ENCODE assay signal across 9 cellular contexts in genomic region chr19:42286349-42287016, GRCh38. TPM values are rescaled to one million over a fixed set of nuclear protein-coding genes. Genes with fewer than 3 reads are reported as not detected.
DNase-seq lines count a peak whose midpoint lies in the region; ATAC-seq and TF ChIP-seq lines count a peak whose summit lies in the region.
"Had no signal": no experiment of that assay in that cellular context is flagged by ENCODE, and none has a peak within 500 bp of the region (broad histone marks: within the 10 kb centered on the region; RNA-seq: fewer than 3 reads in every experiment).

No MANE protein-coding gene starts in this region.

- peak overlapping the region; percentile 94 to 100 (median 97) for H3K4me2 ChIP-seq in BLaER1 treated with 17β-estradiol and CSF1 and Interleukin-3, amounts not matched to agents 10 nM and 100 nM
- peak overlapping the region; percentile 83 for H3K4me2 ChIP-seq in Loucy (ENCODE audit: low read depth, low read length, poor library complexity, severe bottlenecking)
- peak overlapping the region; percentile 99 for H3K4me2 ChIP-seq in neural progenitor cell
- H3K4me2 ChIP-seq in PC-9 = no peak overlapping the region
- H3K4me2 ChIP-seq: KMS-11 had no signal

- peaks cover 28% of the 10 kb centered on the region for H3K4me1 Mint-ChIP-seq in neural progenitor cell

- DNase-seq in dorsolateral prefrontal cortex (peak in 2 of 10 donors; percentile 46 to 72), neural progenitor cell (ENCODE audit: low spot score) (no peak), PC-9 (no peak), HAP-1 (ENCODE audit: low spot score in 2 of 2) (no peak), AG20443 (ENCODE audit: low spot score) (no peak)

- H2AFZ ChIP-seq in Loucy (ENCODE audit: low read length) = no peak overlapping the region
- H2AFZ ChIP-seq in neural progenitor cell (replicated peaks) = no peak overlapping the region
- H2AFZ ChIP-seq in PC-9 = no peak overlapping the region

- H3K79me2 ChIP-seq in Loucy (ENCODE audit: insufficient read depth, low read length) (peaks cover 25% of the 10 kb centered on the region), neural progenitor cell (ENCODE audit: low read depth) (peaks cover 26% of the 10 kb centered on the region), PC-9 (ENCODE audit: low read depth) (peaks cover 14% of the 10 kb centered on the region; the same call in 1 of the 2 replicates)

- TF ChIP-seq CTCF in Loucy (conservative IDR thresholded peaks at IDR 0.05; ENCODE audit: low read length) (no peak), dorsolateral prefrontal cortex (IDR thresholded peaks at IDR 0.05 in 54 of 56, conservative IDR thresholded peaks at IDR 0.05 in 2 of 56; ENCODE audit: low read depth in 1 of 56, partially characterized antibody in 56 of 56) (peak in 1 of 56 donors; percentile 4), neural progenitor cell (IDR thresholded peaks at IDR 0.05) (no peak), PC-9 (conservative IDR thresholded peaks at IDR 0.05) (no peak)

- H3K4me3 Mint-ChIP-seq in neural progenitor cell = peak overlapping the region; percentile 95

- H3K27ac ChIP-seq in BLaER1 treated with 17β-estradiol and CSF1 and Interleukin-3, amounts not matched to agents 10 nM and 100 nM = peak overlapping the region; percentile 22 to 95 (median 90); a peak in 21 of 22 replicates
- H3K27ac ChIP-seq in dorsolateral prefrontal cortex (peak overlapping the region in 55 of 59 donors; percentile 16 to 100 (median 92)), neural progenitor cell (no peak overlapping the region), PC-9 (no peak overlapping the region)
- H3K27ac ChIP-seq: KMS-11 had no signal

- peaks cover 44 to 49% (median 48%) of the 10 kb centered on the region in 11 experiments for H3K36me3 ChIP-seq in BLaER1 treated with 17β-estradiol and CSF1 and Interleukin-3, amounts not matched to agents 10 nM and 100 nM
- H3K36me3 ChIP-seq in Loucy (ENCODE audit: insufficient read depth, low read length) (peaks cover 39% of the 10 kb centered on the region; the same call in 1 of the 2 replicates), neural progenitor cell (no peaks in the 10 kb centered on the region), PC-9 (ENCODE audit: low read depth) (no peaks in the 10 kb centered on the region), HAP-1 (replicated peaks) (peaks cover 44% of the 10 kb centered on the region)

- H3K9ac ChIP-seq in BLaER1 treated with 17β-estradiol and CSF1 and Interleukin-3, amounts not matched to agents 10 nM and 100 nM = peak overlapping the region; percentile 83 to 91 (median 88)
- H3K9ac ChIP-seq in Loucy (ENCODE audit: low read depth, low read length, poor library complexity, severe bottlenecking) (no peak overlapping the region), neural progenitor cell (no peak overlapping the region)
- H3K9ac ChIP-seq: KMS-11 had no signal

- H3K27me3 ChIP-seq in BLaER1 treated with 17β-estradiol and CSF1 and Interleukin-3, amounts not matched to agents 10 nM and 100 nM = no peaks in the 10 kb centered on the region
- H3K27me3 ChIP-seq in Loucy (ENCODE audit: insufficient read depth, low read length, poor library complexity, severe bottlenecking) = no peaks in the 10 kb centered on the region
- no peaks in the 10 kb centered on the region for H3K27me3 ChIP-seq in dorsolateral prefrontal cortex
- no peaks in the 10 kb centered on the region for H3K27me3 ChIP-seq in neural progenitor cell
- H3K27me3 ChIP-seq in PC-9 (ENCODE audit: insufficient read depth, low read depth) = no peaks in the 10 kb centered on the region
- no peaks in the 10 kb centered on the region for H3K27me3 ChIP-seq in HAP-1 (ENCODE audit: low read depth)

- no peaks in the 10 kb centered on the region for H3K9me3 ChIP-seq in BLaER1 treated with 17β-estradiol and CSF1 and Interleukin-3, amounts not matched to agents 10 nM and 100 nM (replicated peaks in 1 of 11)
- H3K9me3 ChIP-seq in Loucy (ENCODE audit: insufficient read depth, low read depth, low read length) = no peaks in the 10 kb centered on the region
- H3K9me3 ChIP-seq in neural progenitor cell (ENCODE audit: low read depth) = no peaks in the 10 kb centered on the region
- no peaks in the 10 kb centered on the region for H3K9me3 ChIP-seq in PC-9 (ENCODE audit: insufficient read depth, low read depth)
- H3K9me3 ChIP-seq in HAP-1 = no peaks in the 10 kb centered on the region

- H3K36me3 Mint-ChIP-seq in neural progenitor cell = peaks cover 11% of the 10 kb centered on the region

- no TSS peak for BruUV-seq in PC-9 (replicated peaks; lab: Mats Ljungman, UMichigan)

- ATAC-seq in HG02973 (IDR thresholded peaks at IDR 0.05; ENCODE audit: unreplicated experiment) = no peak

- H4K20me1 ChIP-seq in BLaER1 treated with 17β-estradiol and CSF1 and Interleukin-3, amounts not matched to agents 10 nM and 100 nM = peaks cover 58 to 89% (median 72%) of the 10 kb centered on the region in 11 experiments
- H4K20me1 ChIP-seq in Loucy (ENCODE audit: insufficient read depth, low read length, poor library complexity, severe bottlenecking) (peaks cover 23% of the 10 kb centered on the region), neural progenitor cell (ENCODE audit: low read depth) (peaks cover 64% of the 10 kb centered on the region), PC-9 (ENCODE audit: insufficient read depth) (peaks cover 15% of the 10 kb centered on the region; the same call in 1 of the 2 replicates)

- peaks cover 79 to 91% (median 88%) of the 10 kb centered on the region in 10 experiments for H3K4me1 ChIP-seq in BLaER1 treated with 17β-estradiol and CSF1 and Interleukin-3, amounts not matched to agents 10 nM and 100 nM
- H3K4me1 ChIP-seq in Loucy (ENCODE audit: insufficient read depth, low read length, poor library complexity, severe bottlenecking) (peaks cover 35% of the 10 kb centered on the region), neural progenitor cell (peaks cover 31% of the 10 kb centered on the region), PC-9 (replicated peaks; ENCODE audit: insufficient read depth) (peaks cover 28% of the 10 kb centered on the region), HAP-1 (peaks cover 28% of the 10 kb centered on the region)

- H3K27ac Mint-ChIP-seq in neural progenitor cell = peak overlapping the region; percentile 21

- H3K9me2 ChIP-seq in Loucy (replicated peaks; ENCODE audit: low read depth, low read length) = no peaks in the 10 kb centered on the region
- H3K9me2 ChIP-seq in PC-9 (ENCODE audit: insufficient read depth) = no peaks in the 10 kb centered on the region

- in situ Hi-C loops in HAP-1 (cut with MboI; ENCODE audit: low sequenced_read_pairs) = no loop called here

- H3F3A ChIP-seq in Loucy (ENCODE audit: low read depth) = peaks cover 5% of the 10 kb centered on the region; the same call in 1 of the 2 replicates
- peaks cover 29% of the 10 kb centered on the region for H3F3A ChIP-seq in neural progenitor cell (ENCODE audit: low read depth)
- H3F3A ChIP-seq in PC-9 (ENCODE audit: insufficient read depth, low read depth) = peaks cover 23% of the 10 kb centered on the region; the same call in 1 of the 2 replicates

- no peaks in the 10 kb centered on the region for H3K9me3 Mint-ChIP-seq in neural progenitor cell

- CTCF ChIA-PET in PC-9 (lab: Charles Lee) = no interaction called here

- H3K27me3 Mint-ChIP-seq in neural progenitor cell (ENCODE audit: insufficient read depth, low read depth) = peaks cover 11% of the 10 kb centered on the region

- peak overlapping the region; percentile 64 to 82 (median 74) for H3K4me3 ChIP-seq in BLaER1 treated with 17β-estradiol and CSF1 and Interleukin-3, amounts not matched to agents 10 nM and 100 nM
- H3K4me3 ChIP-seq in Loucy (ENCODE audit: low read length, poor library complexity, severe bottlenecking) (peak overlapping the region; percentile 87), dorsolateral prefrontal cortex (peak overlapping the region in 42 of 59 donors; percentile 6 to 81 (median 74)), neural progenitor cell (peak overlapping the region; percentile 90), PC-9 (no peak overlapping the region), HAP-1 (no peak overlapping the region)

- POLR2A ChIA-PET in PC-9 (lab: Charles Lee; ENCODE audit: unreplicated experiment) = no interaction called here

- intact Hi-C loops in dorsolateral prefrontal cortex (cut with DNase I) = loop anchor here in 1 of 2 donors (5.0 kb wide), 1 partner anchor 36 kb away; no protein-coding TSS in a partner anchor
- intact Hi-C loops in PC-9 (cut with micrococcal nuclease; ENCODE audit: unreplicated experiment) = no loop called here

RNA-seq across cellular contexts. Expression of gene PRR19, which starts 15.4 kb away (rescaled TPM):
- total RNA-seq in dorsolateral prefrontal cortex (1 to 10 TPM in 112 of 120 experiments, under 1 TPM in 8; 0.46 to 5.4 (median 2.1) TPM), neural progenitor cell (ENCODE audit: low replicate concordance) (1.0 TPM in 2 replicates), PC-9 (2021) (0.85 and 1.1 TPM in 2 replicates)

RNA-seq across cellular contexts. Expression of gene PAFAH1B3, which starts 15.9 kb away (rescaled TPM):
- total RNA-seq in dorsolateral prefrontal cortex (10 to 100 TPM; 16.2 to 58.0 (median 31.5) TPM), neural progenitor cell (ENCODE audit: low replicate concordance) (63.2 and 106 TPM in 2 replicates), PC-9 (2021) (70.2 and 90.1 TPM in 2 replicates)

RNA-seq across cellular contexts. Expression of gene CIC, which starts 17.4 kb away (rescaled TPM):
- 100 to 1,000 TPM in 70 of 120 experiments, 10 to 100 TPM in 50; 76.5 to 169 (median 103) TPM for total RNA-seq in dorsolateral prefrontal cortex
- 5.2 and 28.1 TPM in 2 replicates for total RNA-seq in neural progenitor cell (ENCODE audit: low replicate concordance)
- total RNA-seq in PC-9 (2021) = 58.1 and 60.7 TPM in 2 replicates

RNA-seq across cellular contexts. Expression of gene TMEM145, which starts 26.6 kb away (rescaled TPM):
- total RNA-seq in dorsolateral prefrontal cortex (100 to 1,000 TPM in 4 of 120 experiments, 10 to 100 TPM in 116; 30.7 to 105 (median 68.9) TPM), neural progenitor cell (ENCODE audit: low replicate concordance) (0.37 and 6.6 TPM in 2 replicates), PC-9 (2021) (1.2 and 1.7 TPM in 2 replicates)

RNA-seq across cellular contexts. Expression of gene ERF, which starts 31.6 kb away (rescaled TPM):
- total RNA-seq in dorsolateral prefrontal cortex (100 to 1,000 TPM in 3 of 120 experiments, 10 to 100 TPM in 117; 22.2 to 145 (median 47.8) TPM), neural progenitor cell (ENCODE audit: low replicate concordance) (43.1 and 94.8 TPM in 2 replicates), PC-9 (2021) (57.4 and 79.1 TPM in 2 replicates)

Comparison
In these comparisons a context has a peak if more than half of its experiments do, and no peak if none do; other contexts are left out.
1. H3K27ac ChIP-seq: peak in BLaER1 treated with 17β-estradiol and CSF1 and Interleukin-3, amounts not matched to agents 10 nM and 100 nM (11 of 11) and dorsolateral prefrontal cortex (55 of 59); none in neural progenitor cell (single experiment) and PC-9 (single experiment).
2. H3K4me3 ChIP-seq: peak in BLaER1 treated with 17β-estradiol and CSF1 and Interleukin-3, amounts not matched to agents 10 nM and 100 nM (10 of 10), Loucy (single experiment), dorsolateral prefrontal cortex (42 of 59) and neural progenitor cell (single experiment); none in PC-9 (single experiment) and HAP-1 (single experiment).
3. H3K9ac ChIP-seq: peak in BLaER1 treated with 17β-estradiol and CSF1 and Interleukin-3, amounts not matched to agents 10 nM and 100 nM (11 of 11); none in Loucy (single experiment) and neural progenitor cell (single experiment).